In the genomic region with DNA sequence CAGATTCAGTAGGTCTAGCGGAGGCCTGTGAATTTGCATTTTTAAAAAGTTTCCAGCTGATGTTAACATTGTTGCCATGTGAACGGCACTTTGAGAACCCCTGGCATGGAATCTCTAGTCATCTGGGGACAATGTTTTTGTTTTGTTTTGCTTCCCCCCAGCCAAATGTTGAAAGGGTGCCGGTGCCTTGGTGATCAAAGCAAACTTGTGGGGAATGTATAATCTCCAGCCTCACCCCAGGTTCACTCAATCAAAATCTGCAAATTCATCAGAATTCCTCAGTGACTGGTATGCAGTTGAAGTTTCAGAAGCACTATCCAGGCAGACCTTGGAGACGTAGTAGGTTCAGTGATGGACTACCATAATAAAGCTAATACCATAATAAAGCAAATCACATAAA, we compare ENCODE assay signal across 1 cellular context.
TF ChIP-seq lines count a peak whose summit lies in the region.

No MANE protein-coding gene starts in this region.

TF ChIP-seq in HepG2, 621 proteins besides CTCF, POLR2A, EP300 and RAD21:
- TF ChIP-seq PTBP1 (IDR thresholded peaks at IDR 0.05; ENCODE audit: low read depth, low read length, poor library complexity, severe bottlenecking) (no peak), DR1 (CRISPR knock-in tag; IDR thresholded peaks at IDR 0.05) (no peak), TP53 (CRISPR knock-in tag; conservative IDR thresholded peaks at IDR 0.05) (no peak), MAFK (conservative IDR thresholded peaks at IDR 0.05 in 1 of 2, IDR thresholded peaks at IDR 0.05 in 1 of 2; ENCODE audit: low read length in 2 of 2) (peak; percentile 31 to 34; a peak in 1 of 4 replicates), ZNF615 (CRISPR knock-in tag; IDR thresholded peaks at IDR 0.05; ENCODE audit: borderline replicate concordance) (no peak), MAFF (IDR thresholded peaks at IDR 0.05; ENCODE audit: low read depth, low read length) (0 out of 2 replicates have a peak, but pooled peaks have one; percentile 4)
